Comparison of ENCODE assay signal across 25 cellular contexts in genomic region chr2:11684894-11685460, GRCh38. TPM values are rescaled to one million over a fixed set of nuclear protein-coding genes. Genes with fewer than 3 reads are reported as not detected.
"Had no signal": no experiment of that assay in that cellular context is flagged by ENCODE, and none has a peak within 500 bp of the region (broad histone marks: within the 10 kb centered on the region; RNA-seq: fewer than 3 reads in every experiment).

No MANE protein-coding gene starts in this region.

- H3K4me3 ChIP-seq: breast epithelium, SJSA1 had no signal

- H3K4me1 ChIP-seq: breast epithelium had no signal

- H3K36me3 ChIP-seq: breast epithelium, SJSA1 had no signal

- H3K4me3 Mint-ChIP-seq: activated CD8-positive, alpha-beta memory T cell treated with anti-CD3 and anti-CD28 coated beads, Interleukin-2, amount 10 ng/mL, durations not matched to agents 7 days and 5 days; activated naive CD4-positive, alpha-beta T cell treated with anti-CD3 and anti-CD28 coated beads, Interleukin-2, amount 50 U/mL, for 24 hours; activated T-cell treated with anti-CD3 and anti-CD28 coated beads, Interleukin-2, amount 50 U/mL, for 24 hours; activated T-helper 1 cell treated with anti-CD3 and anti-CD28 coated beads, Interleukin-12 subunit alpha, Interleukin-12 subunit beta, Interleukin-2, Interleukin-4 antibody, amounts not matched to agents 30 ng/mL and 10 ng/mL and 1 ng/mL, durations not matched to agents 14 hours and 24 hours and 36 hours; T-helper 1 cell treated with Interleukin-12 subunit alpha and Interleukin-12 subunit beta and Interleukin-4 antibody, amounts not matched to agents 30 μg/mL and 1 μg/mL, for 36 hours; WTC11 had no signal

- ATAC-seq: activated CD8-positive, alpha-beta memory T cell treated with anti-CD3 and anti-CD28 coated beads, Interleukin-2, amount 10 ng/mL, durations not matched to agents 7 days and 5 days; PC-3; WTC11 had no signal

- FAIRE-seq: RCC 7860 had no signal

- H3K36me3 Mint-ChIP-seq: activated CD8-positive, alpha-beta memory T cell treated with anti-CD3 and anti-CD28 coated beads, Interleukin-2, amount 10 ng/mL, durations not matched to agents 7 days and 5 days; activated naive CD4-positive, alpha-beta T cell treated with anti-CD3 and anti-CD28 coated beads, Interleukin-2, amount 50 U/mL, for 24 hours; WTC11 had no signal

- H3K27ac ChIP-seq: breast epithelium, SJSA1 had no signal

- DNase-seq: activated CD4-positive, alpha-beta T cell treated with anti-CD3 and anti-CD28 coated beads for 48 hours; activated CD4-positive, alpha-beta T cell treated with anti-CD3 and anti-CD28 coated beads, Interleukin-2, amount 50 U/mL, for 4 hours; activated CD4-positive, CD25-positive, alpha-beta regulatory T cell treated with anti-CD3 and anti-CD28 coated beads, Interleukin-2, amount 50 U/mL, for 72 hours; activated CD8-positive, alpha-beta memory T cell treated with anti-CD3 and anti-CD28 coated beads, Interleukin-2, amount 10 ng/mL, durations not matched to agents 7 days and 5 days; activated effector memory CD4-positive, alpha-beta T cell treated with Interleukin-2 at 50 U/mL for 16 hours; activated naive CD4-positive, alpha-beta T cell; activated T-cell treated with anti-CD3 and anti-CD28 coated beads, Interleukin-2, amount 50 U/mL, for 24 hours; aorta; Kasumi-1; KBM-7; NCI-H1105 treated with DMSO at 0.1 percent for 48 hours; NCI-H1436 treated with DMSO at 0.1 percent for 48 hours; NCI-H187; NCI-H2081; NCI-H510A treated with DMSO at 0.1 percent for 48 hours; PC-3; SHP77; T-helper 9 cell had no signal

- H3K9me3 Mint-ChIP-seq: activated naive CD4-positive, alpha-beta T cell treated with anti-CD3 and anti-CD28 coated beads, Interleukin-2, amount 50 U/mL, for 24 hours; activated T-cell treated with anti-CD3 and anti-CD28 coated beads, Interleukin-2, amount 50 U/mL, for 24 hours; activated T-helper 1 cell treated with anti-CD3 and anti-CD28 coated beads, Interleukin-12 subunit alpha, Interleukin-12 subunit beta, Interleukin-2, Interleukin-4 antibody, amounts not matched to agents 30 ng/mL and 10 ng/mL and 1 ng/mL, durations not matched to agents 14 hours and 24 hours and 36 hours; T-helper 1 cell treated with Interleukin-12 subunit alpha and Interleukin-12 subunit beta and Interleukin-4 antibody, amounts not matched to agents 30 μg/mL and 1 μg/mL, for 36 hours; WTC11 had no signal

- H3K27ac Mint-ChIP-seq: activated CD8-positive, alpha-beta memory T cell treated with anti-CD3 and anti-CD28 coated beads, Interleukin-2, amount 10 ng/mL, durations not matched to agents 7 days and 5 days; activated naive CD4-positive, alpha-beta T cell treated with anti-CD3 and anti-CD28 coated beads, Interleukin-2, amount 50 U/mL, for 24 hours; activated T-cell treated with anti-CD3 and anti-CD28 coated beads, Interleukin-2, amount 50 U/mL, for 24 hours; activated T-helper 1 cell treated with anti-CD3 and anti-CD28 coated beads, Interleukin-12 subunit alpha, Interleukin-12 subunit beta, Interleukin-2, Interleukin-4 antibody, amounts not matched to agents 30 ng/mL and 10 ng/mL and 1 ng/mL, durations not matched to agents 14 hours and 24 hours and 36 hours; T-helper 1 cell treated with Interleukin-12 subunit alpha and Interleukin-12 subunit beta and Interleukin-4 antibody, amounts not matched to agents 30 μg/mL and 1 μg/mL, for 36 hours; WTC11 had no signal

- H3K9me3 ChIP-seq: breast epithelium, SJSA1 had no signal

RNA-seq across cellular contexts. Expression of gene NTSR2, which starts 15.0 kb away (rescaled TPM):
- total RNA-seq: activated CD8-positive, alpha-beta memory T cell treated with anti-CD3 and anti-CD28 coated beads, Interleukin-2, amount 10 ng/mL, durations not matched to agents 7 days and 5 days; activated T-helper 1 cell treated with anti-CD3 and anti-CD28 coated beads, Interleukin-12 subunit alpha, Interleukin-12 subunit beta, Interleukin-2, Interleukin-4 antibody, amounts not matched to agents 30 ng/mL and 10 ng/mL and 1 ng/mL, durations not matched to agents 14 hours and 24 hours and 36 hours; aorta; PC-3; SJSA1; WTC11 had no signal
- polyA plus RNA-seq: aorta had no signal
